In genomic region chr1:239606850-239607400, GRCh38 we compare ENCODE assay signal across 14 cellular contexts.
DNase-seq lines count a peak whose midpoint lies in the region; TF ChIP-seq lines count a peak whose summit lies in the region.
"Had no signal": no experiment of that assay in that cellular context is flagged by ENCODE, and none has a peak within 500 bp of the region (broad histone marks: within the 10 kb centered on the region; RNA-seq: fewer than 3 reads in every experiment).

No MANE protein-coding gene starts in this region.

- peak overlapping the region; percentile 23 for H2BK120ac ChIP-seq in H9 (ENCODE audit: low read depth, low read length, poor library complexity, severe bottlenecking)

- no peak overlapping the region for H4K8ac ChIP-seq in H9 (replicated peaks; ENCODE audit: insufficient read length, low read depth, low read length)

- H2AK5ac ChIP-seq in H9 (ENCODE audit: insufficient read length, low read length): no peak overlapping the region

- H3K9me3 Mint-ChIP-seq in H9: no peaks in the 10 kb centered on the region; a peak in 1 of 5 replicates
- H3K9me3 Mint-ChIP-seq: CD4-positive, CD25-positive, alpha-beta regulatory T cell had no signal

- H3K79me1 ChIP-seq in H9 (ENCODE audit: insufficient read depth, low read depth, low read length, poor library complexity, severe bottlenecking): no peaks in the 10 kb centered on the region

- no peaks in the 10 kb centered on the region for H3K4me1 ChIP-seq in H9 (ENCODE audit: insufficient read depth, low read length)
- H3K4me1 ChIP-seq in PC-9 (replicated peaks; ENCODE audit: insufficient read depth): 0 out of 2 replicates have a peak, but pooled peaks cover 6% of the 10 kb centered on the region
- H3K4me1 ChIP-seq in transverse colon: no peaks in the 10 kb centered on the region
- no peaks in the 10 kb centered on the region for H3K4me1 ChIP-seq in osteoblast (ENCODE audit: insufficient read depth, low read length)
- H3K4me1 ChIP-seq in prostate gland (replicated peaks): no peaks in the 10 kb centered on the region
- H3K4me1 ChIP-seq: BLaER1 treated with 17β-estradiol and CSF1 and Interleukin-3, amounts not matched to agents 10 nM and 100 nM had no signal

- no peak overlapping the region for H3K9ac ChIP-seq in H9 (ENCODE audit: extremely low read depth, insufficient read length, low read length)
- H3K9ac ChIP-seq: BLaER1 treated with 17β-estradiol and CSF1 and Interleukin-3, amounts not matched to agents 10 nM and 100 nM had no signal

- TF ChIP-seq POLR2A in transverse colon (IDR thresholded peaks at IDR 0.05): no peak
- TF ChIP-seq POLR2A in prostate gland (IDR thresholded peaks at IDR 0.05): no peak

- H2BK5ac ChIP-seq in H9 (ENCODE audit: insufficient read length, low read length): no peak overlapping the region

- DNase-seq in A172 (ENCODE audit: low spot score) (peak; percentile 6), H9 (no peak), PC-9 (peak in 1 of 2 experiments; percentile 51), iris pigment epithelial cell (ENCODE audit: low read depth) (peak; percentile 0), EL (no peak), transverse colon (no peak), osteoblast (ENCODE audit: insufficient read length, low spot score, missing footprints) (no peak), prostate gland (ENCODE audit: low spot score) (no peak)
- DNase-seq: 8988T; ACHN; CD4-positive, CD25-positive, alpha-beta regulatory T cell; DMS 273 treated with DMSO at 0.1 percent for 48 hours; IMR-90 had no signal

- intact Hi-C loops in PC-9 (cut with micrococcal nuclease; ENCODE audit: unreplicated experiment): no loop called here
- intact Hi-C loops in transverse colon (cut with DNase I; ENCODE audit: low total_unique reads): no loop called here
- intact Hi-C loops in prostate gland (cut with DNase I): no loop called here

- H3K27me3 ChIP-seq in H9 (ENCODE audit: insufficient read depth, low read length): no peaks in the 10 kb centered on the region
- H3K27me3 ChIP-seq in PC-9 (ENCODE audit: insufficient read depth, low read depth): no peaks in the 10 kb centered on the region
- H3K27me3 ChIP-seq in transverse colon: no peaks in the 10 kb centered on the region
- no peaks in the 10 kb centered on the region for H3K27me3 ChIP-seq in osteoblast (ENCODE audit: insufficient read depth, low read length)
- no peaks in the 10 kb centered on the region for H3K27me3 ChIP-seq in prostate gland (replicated peaks; ENCODE audit: insufficient read depth)
- H3K27me3 ChIP-seq: BLaER1 treated with 17β-estradiol and CSF1 and Interleukin-3, amounts not matched to agents 10 nM and 100 nM had no signal

- H3T11ph ChIP-seq in H9 (ENCODE audit: low read length): no peak overlapping the region

- H3K9me3 ChIP-seq in H9 (ENCODE audit: control insufficient read depth, low read depth, low read length): no peaks in the 10 kb centered on the region
- H3K9me3 ChIP-seq in PC-9 (ENCODE audit: insufficient read depth, low read depth): no peaks in the 10 kb centered on the region
- no peaks in the 10 kb centered on the region for H3K9me3 ChIP-seq in transverse colon
- no peaks in the 10 kb centered on the region for H3K9me3 ChIP-seq in osteoblast (ENCODE audit: low read depth, low read length)
- H3K9me3 ChIP-seq in prostate gland: no peaks in the 10 kb centered on the region
- H3K9me3 ChIP-seq: BLaER1 treated with 17β-estradiol and CSF1 and Interleukin-3, amounts not matched to agents 10 nM and 100 nM had no signal

- H3K23me2 ChIP-seq in H9 (ENCODE audit: insufficient read length, low read depth, low read length, poor library complexity, severe bottlenecking): no peaks in the 10 kb centered on the region

- H2BK20ac ChIP-seq in H9 (ENCODE audit: low read depth, low read length, poor library complexity, severe bottlenecking): no peak overlapping the region

- TF ChIP-seq EP300 in transverse colon (IDR thresholded peaks at IDR 0.05; ENCODE audit: low read depth): no peak

- H3K9me2 ChIP-seq in PC-9 (ENCODE audit: insufficient read depth): no peaks in the 10 kb centered on the region

- no peak overlapping the region for H3K23ac ChIP-seq in H9 (ENCODE audit: insufficient read length, low read depth, low read length)

- in situ Hi-C loops in transverse colon (cut with MboI; ENCODE audit: low pct_ligation_motif_present in 1 of 4, low pct_unique_long_range_greater_than_20kb in 1 of 4, low sequenced_read_pairs in 3 of 4): no loop called here

- no peak overlapping the region for H3K14ac ChIP-seq in H9 (ENCODE audit: insufficient read depth, low read length)

- H3K36me3 ChIP-seq in PC-9 (ENCODE audit: low read depth) (no peaks in the 10 kb centered on the region), transverse colon (no peaks in the 10 kb centered on the region), osteoblast (ENCODE audit: insufficient read depth, low read length) (no peaks in the 10 kb centered on the region), prostate gland (no peaks in the 10 kb centered on the region)
- H3K36me3 ChIP-seq: BLaER1 treated with 17β-estradiol and CSF1 and Interleukin-3, amounts not matched to agents 10 nM and 100 nM had no signal

- peaks cover 0 to 11% of the 10 kb centered on the region in 2 experiments; a peak in 3 of 4 replicates for H3K4me1 Mint-ChIP-seq in H9

- H3K4me2 ChIP-seq in H9 (ENCODE audit: insufficient read depth, insufficient read length, low read length) (no peak overlapping the region), PC-9 (no peak overlapping the region), osteoblast (ENCODE audit: insufficient read depth, low read length) (no peak overlapping the region)
- H3K4me2 ChIP-seq: BLaER1 treated with 17β-estradiol and CSF1 and Interleukin-3, amounts not matched to agents 10 nM and 100 nM had no signal

- POLR2A ChIA-PET in PC-9 (lab: Charles Lee; ENCODE audit: unreplicated experiment): no interaction called here

- no peak overlapping the region for H2BK15ac ChIP-seq in H9 (ENCODE audit: low read depth, low read length)

- no peaks in the 10 kb centered on the region; a peak in 1 of 7 replicates for H3K36me3 Mint-ChIP-seq in H9 (ENCODE audit: insufficient read depth in 1 of 3, low read depth in 3 of 3)
- H3K36me3 Mint-ChIP-seq: CD4-positive, CD25-positive, alpha-beta regulatory T cell had no signal

- H3K79me2 ChIP-seq in H9 (ENCODE audit: insufficient read depth, low read length): no peaks in the 10 kb centered on the region
- no peaks in the 10 kb centered on the region for H3K79me2 ChIP-seq in PC-9 (ENCODE audit: low read depth)
- H3K79me2 ChIP-seq in osteoblast (ENCODE audit: insufficient read depth, low read length): no peaks in the 10 kb centered on the region

- H3K27ac ChIP-seq in H9 (ENCODE audit: insufficient read length, low read depth, low read length): no peak overlapping the region
- no peak overlapping the region for H3K27ac ChIP-seq in PC-9
- H3K27ac ChIP-seq in transverse colon: no peak overlapping the region
- H3K27ac ChIP-seq in osteoblast (ENCODE audit: low read depth, low read length): no peak overlapping the region
- no peak overlapping the region for H3K27ac ChIP-seq in prostate gland
- H3K27ac ChIP-seq: BLaER1 treated with 17β-estradiol and CSF1 and Interleukin-3, amounts not matched to agents 10 nM and 100 nM had no signal

- TF ChIP-seq CTCF in H9 (conservative IDR thresholded peaks at IDR 0.05) (no peak), PC-9 (conservative IDR thresholded peaks at IDR 0.05) (no peak), transverse colon (IDR thresholded peaks at IDR 0.05) (no peak), osteoblast (IDR thresholded peaks at IDR 0.05; ENCODE audit: extremely low read depth, low read depth, low read length) (no peak), prostate gland (IDR thresholded peaks at IDR 0.05) (no peak)

- H3K27ac Mint-ChIP-seq in H9: peak overlapping the region in 1 of 3 experiments; percentile 26; a peak in 1 of 7 replicates
- H3K27ac Mint-ChIP-seq: CD4-positive, CD25-positive, alpha-beta regulatory T cell had no signal

- WGBS in H9 (ENCODE audit: extremely low coverage, insufficient read length, low lambda C conversion rate): no CpG with 5 or more reads among the region's 2 CpGs
- WGBS in transverse colon (ENCODE audit: low coverage in 1 of 2), 2 donors: 62 to 83% methylated on average over 2 of the region's 2 CpGs
- 80% methylated on average over 2 of the region's 2 CpGs for WGBS in prostate gland

- no peak overlapping the region for H3K4me3 Mint-ChIP-seq in H9
- H3K4me3 Mint-ChIP-seq: CD4-positive, CD25-positive, alpha-beta regulatory T cell had no signal

- CTCF ChIA-PET in PC-9 (lab: Charles Lee): no interaction called here

- no peaks in the 10 kb centered on the region for H3F3A ChIP-seq in PC-9 (ENCODE audit: insufficient read depth, low read depth)

- no TSS peak for BruUV-seq in PC-9 (replicated peaks; lab: Mats Ljungman, UMichigan)

- no peak overlapping the region for H4K91ac ChIP-seq in H9 (ENCODE audit: insufficient read length, low read depth, low read length)

- no peak overlapping the region for H4K5ac ChIP-seq in H9 (ENCODE audit: insufficient read length, low read depth, low read length)

- H3K56ac ChIP-seq in H9 (ENCODE audit: insufficient read length, low read depth, low read length): no peak overlapping the region

- H3K18ac ChIP-seq in H9 (ENCODE audit: insufficient read length, low read depth, low read length): no peak overlapping the region

- H2AFZ ChIP-seq in H9 (ENCODE audit: low read length) (no peak overlapping the region), PC-9 (peak overlapping the region; percentile 48; the same call in 1 of the 2 replicates), osteoblast (ENCODE audit: low read length) (no peak overlapping the region)

- H2BK12ac ChIP-seq in H9 (ENCODE audit: insufficient read length, low read depth, low read length): no peak overlapping the region

- H3K4me3 ChIP-seq in PC-9 (no peak overlapping the region), transverse colon (no peak overlapping the region), osteoblast (ENCODE audit: insufficient read depth, low read length) (no peak overlapping the region), prostate gland (no peak overlapping the region)
- H3K4me3 ChIP-seq: BLaER1 treated with 17β-estradiol and CSF1 and Interleukin-3, amounts not matched to agents 10 nM and 100 nM had no signal

- H4K20me1 ChIP-seq in H9 (ENCODE audit: control insufficient read depth, insufficient read depth, insufficient read length): no peaks in the 10 kb centered on the region
- H4K20me1 ChIP-seq in PC-9 (ENCODE audit: insufficient read depth): no peaks in the 10 kb centered on the region
- no peaks in the 10 kb centered on the region for H4K20me1 ChIP-seq in osteoblast (ENCODE audit: insufficient read depth, low read length)
- H4K20me1 ChIP-seq: BLaER1 treated with 17β-estradiol and CSF1 and Interleukin-3, amounts not matched to agents 10 nM and 100 nM had no signal

- no peaks in the 10 kb centered on the region for H3K27me3 Mint-ChIP-seq in H9 (ENCODE audit: low read depth)
- H3K27me3 Mint-ChIP-seq: CD4-positive, CD25-positive, alpha-beta regulatory T cell had no signal

- no peak overlapping the region for H3K4ac ChIP-seq in H9 (ENCODE audit: low read depth, low read length)

Comparison
In these comparisons a context has a peak if more than half of its experiments do, and no peak if none do; other contexts are left out.
1. DNase-seq: peak in A172 (single experiment) and iris pigment epithelial cell (single experiment); none in H9 (single experiment), EL (single experiment), transverse colon (single experiment), osteoblast (single experiment) and prostate gland (single experiment).